15 cellular contexts compared by ENCODE assay signal in genomic region chr4:187849556-187850245, GRCh38.
"Had no signal": no experiment of that assay in that cellular context is flagged by ENCODE, and none has a peak within 500 bp of the region (broad histone marks: within the 10 kb centered on the region; RNA-seq: fewer than 3 reads in every experiment).

No MANE protein-coding gene starts in this region.

- DNase-seq: activated CD4-positive, alpha-beta T cell treated with anti-CD3 and anti-CD28 coated beads for 1 hour; activated CD4-positive, alpha-beta T cell treated with anti-CD3 and anti-CD28 coated beads, Interleukin-2, amount 50 U/mL, for 4 hours; activated naive CD4-positive, alpha-beta T cell; activated naive CD8-positive, alpha-beta T cell treated with anti-CD3 and anti-CD28 coated beads for 36 hours; amniotic stem cell; dorsolateral prefrontal cortex; left cardiac atrium; mesendoderm; naive thymus-derived CD8-positive, alpha-beta T cell; psoas muscle; right lobe of liver; small intestine; stimulated activated CD4-positive, alpha-beta T cell treated with anti-CD3 and anti-CD28 coated beads, Interleukin-15, amount 100 ng/mL, for 24 hours; stimulated activated CD4-positive, alpha-beta T cell treated with anti-CD3 and anti-CD28 coated beads, Interleukin-2, amount 100 ng/mL, for 48 hours; WERI-Rb-1 had no signal
